In genomic region chr18:63311481-63312409, GRCh38 we compare ENCODE assay signal across 11 cellular contexts. TPM values are rescaled to one million over a fixed set of nuclear protein-coding genes. Genes with fewer than 3 reads are reported as not detected.
DNase-seq lines count a peak whose midpoint lies in the region; ATAC-seq and TF ChIP-seq lines count a peak whose summit lies in the region.
"Had no signal": no experiment of that assay in that cellular context is flagged by ENCODE, and none has a peak within 500 bp of the region (broad histone marks: within the 10 kb centered on the region; RNA-seq: fewer than 3 reads in every experiment).

No MANE protein-coding gene starts in this region.

- H4K20me1 ChIP-seq in OCI-LY7 (ENCODE audit: insufficient read depth, low read length), result no peaks in the 10 kb centered on the region

- peak overlapping the region; percentile 87 for H3K27ac Mint-ChIP-seq in activated naive CD4-positive, alpha-beta T cell treated with anti-CD3 and anti-CD28 coated beads, Interleukin-2, amount 50 U/mL, for 24 hours

- no peaks in the 10 kb centered on the region for H3K9me3 ChIP-seq in OCI-LY7 (ENCODE audit: low read length)
- H3K9me3 ChIP-seq in vagina, result no peaks in the 10 kb centered on the region
- H3K9me3 ChIP-seq: SK-N-SH had no signal

- H3K9me2 ChIP-seq in OCI-LY7 (ENCODE audit: insufficient read depth, low read length), result no peaks in the 10 kb centered on the region
- H3K9me2 ChIP-seq: SK-N-SH had no signal

- H3K4me3 ChIP-seq in OCI-LY7 (ENCODE audit: low read depth, low read length, poor library complexity, severe bottlenecking) (no peak overlapping the region), vagina (no peak overlapping the region)

- POLR2A ChIA-PET in OCI-LY7 (lab: Charles Lee), result interaction anchor here (0.6 kb wide), 2 partner anchors 154 to 1351 kb away, joined by 3 to 7 read pairs; no protein-coding TSS in a partner anchor

- no peak overlapping the region for H2AFZ ChIP-seq in OCI-LY7 (ENCODE audit: low read length)

- peaks cover 92% of the 10 kb centered on the region for H3K4me1 Mint-ChIP-seq in activated naive CD4-positive, alpha-beta T cell treated with anti-CD3 and anti-CD28 coated beads, Interleukin-2, amount 50 U/mL, for 24 hours

- no TSS peak for BruUV-seq in OCI-LY7 (replicated peaks; lab: Mats Ljungman, UMichigan)

- no peak for TF ChIP-seq CTCF in OCI-LY7 (conservative IDR thresholded peaks at IDR 0.05; ENCODE audit: low read length)
- TF ChIP-seq CTCF in vagina (IDR thresholded peaks at IDR 0.05), result no peak

- H3K79me2 ChIP-seq in OCI-LY7 (ENCODE audit: insufficient read depth, low read depth, low read length), result no peaks in the 10 kb centered on the region

- H3K27me3 ChIP-seq in vagina, result no peaks in the 10 kb centered on the region

- peak; percentile 78 for ATAC-seq in HG02759 (IDR thresholded peaks at IDR 0.05; ENCODE audit: unreplicated experiment)

- intact Hi-C loops in OCI-LY7 (cut with micrococcal nuclease; ENCODE audit: unreplicated experiment), result no loop called here
- intact Hi-C loops in vagina (cut with DNase I), result loop anchor here (10.0 kb wide), 1 partner anchor 47 kb away; no protein-coding TSS in a partner anchor

- H3K9me3 Mint-ChIP-seq in activated naive CD4-positive, alpha-beta T cell treated with anti-CD3 and anti-CD28 coated beads, Interleukin-2, amount 50 U/mL, for 24 hours, result no peaks in the 10 kb centered on the region

- H3K27ac ChIP-seq in OCI-LY7 (ENCODE audit: low read depth, low read length, poor library complexity, severe bottlenecking), result no peak overlapping the region
- H3K27ac ChIP-seq in vagina, result peak overlapping the region; percentile 6

- peak overlapping the region; percentile 76; the same call in 1 of the 2 replicates for H3K4me2 ChIP-seq in OCI-LY7 (ENCODE audit: low read length)
- H3K4me2 ChIP-seq: SK-N-SH had no signal

- no peaks in the 10 kb centered on the region for H3K36me3 ChIP-seq in OCI-LY7 (ENCODE audit: insufficient read depth, low read length)
- no peaks in the 10 kb centered on the region for H3K36me3 ChIP-seq in vagina

- H3K4me1 ChIP-seq in OCI-LY7 (ENCODE audit: insufficient read depth, low read length, poor library complexity, severe bottlenecking) (no peaks in the 10 kb centered on the region), vagina (peaks cover 54% of the 10 kb centered on the region)

- H3K4me3 Mint-ChIP-seq in activated naive CD4-positive, alpha-beta T cell treated with anti-CD3 and anti-CD28 coated beads, Interleukin-2, amount 50 U/mL, for 24 hours, result peak overlapping the region; percentile 100

- TF ChIP-seq POLR2A in vagina (IDR thresholded peaks at IDR 0.05), result no peak

- no peaks in the 10 kb centered on the region for H3K27me3 Mint-ChIP-seq in activated naive CD4-positive, alpha-beta T cell treated with anti-CD3 and anti-CD28 coated beads, Interleukin-2, amount 50 U/mL, for 24 hours

- peaks cover 18% of the 10 kb centered on the region for H3K36me3 Mint-ChIP-seq in activated naive CD4-positive, alpha-beta T cell treated with anti-CD3 and anti-CD28 coated beads, Interleukin-2, amount 50 U/mL, for 24 hours

- CTCF ChIA-PET in OCI-LY7 (lab: Charles Lee; ENCODE audit: unreplicated experiment), result no interaction called here

- no peak for DNase-seq in activated naive CD4-positive, alpha-beta T cell treated with Interleukin-2 at 50 U/mL for 16 hours
- DNase-seq in OCI-LY7 (ENCODE audit: low spot score) (no peak), vagina (ENCODE audit: extremely low spot score in 2 of 2) (no peak), T1000 (lab: John Stamatoyannopoulos, UW) (no peak), middle frontal gyrus (ENCODE audit: extremely low spot score, low spot score) (no peak), KG1 (lab: John Stamatoyannopoulos, UW) (no peak)
- DNase-seq: IMR-90; SK-N-SH; stimulated activated CD4-positive, alpha-beta T cell treated with anti-CD3 and anti-CD28 coated beads, Interleukin-2, amount 100 ng/mL, for 48 hours had no signal

RNA-seq across cellular contexts. Expression of gene BCL2, which starts 7.8 kb away (rescaled TPM):
- total RNA-seq in OCI-LY7 (2014; rRNA removed; shearing (Covaris generic)), result 1.4 and 1.9 TPM in 2 replicates
- 2.5 and 3.0 TPM in 2 replicates for total RNA-seq in OCI-LY7 (2022)
- 18.7 TPM for total RNA-seq in vagina

RNA-seq across cellular contexts. Expression of gene KDSR, which starts 55.3 kb away (rescaled TPM):
- total RNA-seq in OCI-LY7 (2014; rRNA removed; shearing (Covaris generic)), result 6.5 and 7.1 TPM in 2 replicates
- total RNA-seq in OCI-LY7 (2022), result 13.4 and 14.6 TPM in 2 replicates
- total RNA-seq in vagina, result 42.0 TPM
